Comparison of ENCODE assay signal across 19 cellular contexts in the genomic region with DNA sequence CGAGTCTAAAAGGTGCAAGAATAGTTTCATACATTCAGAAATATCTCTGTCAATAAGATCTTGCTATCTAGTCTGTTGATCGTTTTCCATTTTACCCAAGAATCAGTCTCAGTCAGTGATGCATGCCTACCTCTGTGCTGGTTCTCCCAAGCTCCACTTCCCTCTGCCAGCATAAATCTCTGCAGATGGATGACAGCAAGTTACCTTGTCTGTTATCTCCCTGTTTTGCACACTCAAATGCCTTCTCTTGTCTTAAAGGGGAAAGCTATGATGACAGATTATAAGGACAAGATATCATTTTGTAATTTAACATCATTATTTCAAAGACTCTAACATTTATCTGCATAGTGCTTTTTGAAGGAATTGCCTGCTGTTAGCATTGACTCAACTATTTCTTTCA.
DNase-seq lines count a peak whose midpoint lies in the region; ATAC-seq and TF ChIP-seq lines count a peak whose summit lies in the region.
"Had no signal": no experiment of that assay in that cellular context is flagged by ENCODE, and none has a peak within 500 bp of the region (broad histone marks: within the 10 kb centered on the region; RNA-seq: fewer than 3 reads in every experiment).

No MANE protein-coding gene starts in this region.

- no peaks in the 10 kb centered on the region for H3K4me1 ChIP-seq in mammary epithelial cell (ENCODE audit: insufficient read depth, low read length)
- H3K4me1 ChIP-seq in naive thymus-derived CD4-positive, alpha-beta T cell (ENCODE audit: control insufficient read depth in 2 of 2, insufficient read depth in 2 of 2, low read length in 2 of 2): no peaks in the 10 kb centered on the region
- H3K4me1 ChIP-seq: BLaER1, Caco-2 had no signal

- intact Hi-C loops in MCF 10A (cut with micrococcal nuclease): no loop called here
- intact Hi-C loops in mammary epithelial cell (cut with micrococcal nuclease): no loop called here
- intact Hi-C loops in naive thymus-derived CD4-positive, alpha-beta T cell (cut with micrococcal nuclease): no loop called here

- no peak overlapping the region for H2AFZ ChIP-seq in mammary epithelial cell (ENCODE audit: low read depth, low read length)
- no peak overlapping the region for H2AFZ ChIP-seq in neural cell (ENCODE audit: low read depth, low read length)

- H3K27ac Mint-ChIP-seq in MCF 10A (ENCODE audit: low read depth, unreplicated experiment): peak overlapping the region; percentile 42
- no peak overlapping the region for H3K27ac Mint-ChIP-seq in WTC11
- no peak overlapping the region for H3K27ac Mint-ChIP-seq in naive thymus-derived CD4-positive, alpha-beta T cell
- H3K27ac Mint-ChIP-seq: B cell; CD4-positive, CD25-positive, alpha-beta regulatory T cell; CD8-positive, alpha-beta T cell had no signal

- no peak overlapping the region for H3K4me3 Mint-ChIP-seq in MCF 10A (ENCODE audit: unreplicated experiment)
- no peak overlapping the region for H3K4me3 Mint-ChIP-seq in WTC11
- H3K4me3 Mint-ChIP-seq in naive thymus-derived CD4-positive, alpha-beta T cell: no peak overlapping the region
- H3K4me3 Mint-ChIP-seq: B cell; CD4-positive, CD25-positive, alpha-beta regulatory T cell; CD8-positive, alpha-beta T cell had no signal

- H3K27me3 Mint-ChIP-seq in MCF 10A (ENCODE audit: insufficient read depth, unreplicated experiment): no peaks in the 10 kb centered on the region
- H3K27me3 Mint-ChIP-seq in WTC11 (ENCODE audit: low read depth): no peaks in the 10 kb centered on the region
- H3K27me3 Mint-ChIP-seq in naive thymus-derived CD4-positive, alpha-beta T cell: no peaks in the 10 kb centered on the region
- H3K27me3 Mint-ChIP-seq: B cell; CD4-positive, CD25-positive, alpha-beta regulatory T cell had no signal

- peak; percentile 93 for TF ChIP-seq EP300 in neural cell (conservative IDR thresholded peaks at IDR 0.05; ENCODE audit: poor library complexity, severe bottlenecking)

- no peaks in the 10 kb centered on the region for H3K9me2 ChIP-seq in neural cell (ENCODE audit: insufficient read depth, low read length)

- TF ChIP-seq CTCF in MCF 10A (IDR thresholded peaks at IDR 0.05; ENCODE audit: unreplicated experiment) (no peak), mammary epithelial cell (conservative IDR thresholded peaks at IDR 0.05 in 1 of 2, IDR thresholded peaks at IDR 0.05 in 1 of 2; ENCODE audit: extremely low read depth in 1 of 2, insufficient read depth in 1 of 2, low read depth in 1 of 2, low read length in 2 of 2) (no peak), neural cell (IDR thresholded peaks at IDR 0.05; ENCODE audit: poor library complexity, severe bottlenecking) (no peak), WTC11 (IDR thresholded peaks at IDR 0.05) (no peak)

- no peak overlapping the region for H3K4me2 ChIP-seq in mammary epithelial cell (ENCODE audit: insufficient read depth, low read depth, low read length)
- no peak overlapping the region for H3K4me2 ChIP-seq in neural cell (ENCODE audit: low read length)
- H3K4me2 ChIP-seq: BLaER1 had no signal

- no peaks in the 10 kb centered on the region for H3K4me1 Mint-ChIP-seq in MCF 10A (ENCODE audit: insufficient read depth, unreplicated experiment)
- 0 out of 2 replicates have a peak, but pooled peaks cover 3% of the 10 kb centered on the region for H3K4me1 Mint-ChIP-seq in WTC11
- no peaks in the 10 kb centered on the region for H3K4me1 Mint-ChIP-seq in naive thymus-derived CD4-positive, alpha-beta T cell
- H3K4me1 Mint-ChIP-seq: B cell; CD4-positive, CD25-positive, alpha-beta regulatory T cell had no signal

- BruUV-seq in MCF 10A (replicated peaks; lab: Mats Ljungman, UMichigan) (no TSS peak), mammary epithelial cell (replicated peaks; lab: Mats Ljungman, UMichigan) (no TSS peak)

- CTCF ChIA-PET in MCF 10A (lab: Yijun Ruan, JAX): interaction anchor here (0.6 to 0.7 kb wide), 2 partner anchors 829 to 1236 kb away, joined by 5 to 7 read pairs; no protein-coding TSS in a partner anchor
- CTCF ChIA-PET in mammary epithelial cell (lab: Charles Lee; ENCODE audit: low non-redundant PET): no interaction called here
- CTCF ChIA-PET in WTC11 (lab: Charles Lee): no interaction called here
- CTCF ChIA-PET in naive thymus-derived CD4-positive, alpha-beta T cell (lab: Charles Lee): no interaction called here

- H3K36me3 ChIP-seq in mammary epithelial cell (ENCODE audit: insufficient read depth, low read length): no peaks in the 10 kb centered on the region
- no peaks in the 10 kb centered on the region for H3K36me3 ChIP-seq in neural cell (ENCODE audit: insufficient read depth, low read length)
- no peaks in the 10 kb centered on the region for H3K36me3 ChIP-seq in naive thymus-derived CD4-positive, alpha-beta T cell (ENCODE audit: control insufficient read depth in 2 of 3, insufficient read depth in 3 of 3, low read length in 3 of 3)
- H3K36me3 ChIP-seq: BLaER1 had no signal

- H3K27me3 ChIP-seq in mammary epithelial cell (ENCODE audit: insufficient read depth, low read length) (no peaks in the 10 kb centered on the region), neural cell (ENCODE audit: insufficient read depth, low read depth, low read length) (no peaks in the 10 kb centered on the region)
- no peaks in the 10 kb centered on the region for H3K27me3 ChIP-seq in naive thymus-derived CD4-positive, alpha-beta T cell (ENCODE audit: control insufficient read depth in 2 of 2, insufficient read depth in 2 of 2, low read length in 2 of 2)
- H3K27me3 ChIP-seq: BLaER1 had no signal

- no peaks in the 10 kb centered on the region for H3K9me3 ChIP-seq in mammary epithelial cell (replicated peaks; ENCODE audit: insufficient read depth, low read length)
- H3K9me3 ChIP-seq in neural cell (ENCODE audit: low read length): no peaks in the 10 kb centered on the region
- H3K9me3 ChIP-seq in naive thymus-derived CD4-positive, alpha-beta T cell (ENCODE audit: control insufficient read depth in 2 of 3, low read length in 3 of 3): no peaks in the 10 kb centered on the region
- H3K9me3 ChIP-seq: BLaER1, Caco-2 had no signal

- dilution Hi-C loops in mammary epithelial cell (cut with HindIII; ENCODE audit: low sequenced_read_pairs): no loop called here

- no peak for ATAC-seq in WTC11
- ATAC-seq in naive thymus-derived CD4-positive, alpha-beta T cell: no peak
- ATAC-seq: CD8-positive, alpha-beta T cell; GM12878 had no signal

- in situ Hi-C loops in mammary epithelial cell (cut with MboI; ENCODE audit: low sequenced_read_pairs in 2 of 2): no loop called here

- H3K79me2 ChIP-seq in mammary epithelial cell (ENCODE audit: insufficient read depth, low read length): no peaks in the 10 kb centered on the region
- no peaks in the 10 kb centered on the region for H3K79me2 ChIP-seq in neural cell (replicated peaks; ENCODE audit: insufficient read depth, low read length)

- peaks cover 5% of the 10 kb centered on the region for H3K9me3 Mint-ChIP-seq in MCF 10A (ENCODE audit: unreplicated experiment)
- H3K9me3 Mint-ChIP-seq in WTC11: no peaks in the 10 kb centered on the region
- H3K9me3 Mint-ChIP-seq in naive thymus-derived CD4-positive, alpha-beta T cell: peaks cover 0 to 12% (median 2%) of the 10 kb centered on the region in 11 donors
- H3K9me3 Mint-ChIP-seq: CD8-positive, alpha-beta T cell had no signal

- H3F3A ChIP-seq in neural cell (ENCODE audit: insufficient read depth, low read length, poor library complexity, severe bottlenecking): no peaks in the 10 kb centered on the region

- H3K36me3 Mint-ChIP-seq in MCF 10A (ENCODE audit: insufficient read depth, unreplicated experiment): peaks cover 6% of the 10 kb centered on the region
- H3K36me3 Mint-ChIP-seq in WTC11: no peaks in the 10 kb centered on the region
- H3K36me3 Mint-ChIP-seq in naive thymus-derived CD4-positive, alpha-beta T cell: no peaks in the 10 kb centered on the region
- H3K36me3 Mint-ChIP-seq: CD4-positive, CD25-positive, alpha-beta regulatory T cell; CD8-positive, alpha-beta T cell had no signal

- no peak overlapping the region for H3K27ac ChIP-seq in mammary epithelial cell (ENCODE audit: insufficient read depth, low read depth, low read length)
- no peak overlapping the region for H3K27ac ChIP-seq in neural cell (ENCODE audit: low read length)
- no peak overlapping the region for H3K27ac ChIP-seq in naive thymus-derived CD4-positive, alpha-beta T cell (ENCODE audit: low read depth, low read length)
- H3K27ac ChIP-seq: 22Rv1, BLaER1, C4-2B had no signal

- H3K9ac ChIP-seq in mammary epithelial cell (ENCODE audit: insufficient read depth, low read length): no peak overlapping the region
- H3K9ac ChIP-seq in neural cell (ENCODE audit: low read length): no peak overlapping the region
- H3K9ac ChIP-seq: BLaER1 had no signal

- peak; percentile 31 for TF ChIP-seq RAD21 in neural cell (conservative IDR thresholded peaks at IDR 0.05)

- DNase-seq in MCF 10A (ENCODE audit: unreplicated experiment): no peak
- no peak for DNase-seq in mammary epithelial cell
- DNase-seq in cerebellar cortex (ENCODE audit: low spot score): peak; percentile 73
- DNase-seq in WTC11 (ENCODE audit: low spot score): no peak
- no peak for DNase-seq in naive thymus-derived CD4-positive, alpha-beta T cell
- DNase-seq: Caco-2; CD4-positive, CD25-positive, alpha-beta regulatory T cell; CD8-positive, alpha-beta T cell; DMS153; DND-41; GDM1; H7; HCEC 1CT had no signal

- WGBS in mammary epithelial cell (ENCODE audit: low coverage, missing lambda C conversion rate): 37% methylated on average over 2 of the region's 2 CpGs

- H4K20me1 ChIP-seq in mammary epithelial cell (ENCODE audit: insufficient read depth, low read length) (no peaks in the 10 kb centered on the region), neural cell (ENCODE audit: insufficient read depth) (no peaks in the 10 kb centered on the region)
- H4K20me1 ChIP-seq: BLaER1 had no signal

- POLR2A ChIA-PET in MCF 10A (lab: Yijun Ruan, JAX): interaction anchor here (0.5 kb wide), 1 partner anchor 800 kb away, joined by 4 read pairs; no protein-coding TSS in a partner anchor
- POLR2A ChIA-PET in WTC11 (lab: Charles Lee): no interaction called here
- POLR2A ChIA-PET in naive thymus-derived CD4-positive, alpha-beta T cell (lab: Charles Lee): no interaction called here

- H3K4me3 ChIP-seq in mammary epithelial cell (replicated peaks in 1 of 3; ENCODE audit: insufficient read depth in 1 of 3, low read depth in 2 of 3, low read length in 3 of 3) (no peak overlapping the region), neural cell (ENCODE audit: low read length) (no peak overlapping the region)
- H3K4me3 ChIP-seq in naive thymus-derived CD4-positive, alpha-beta T cell (ENCODE audit: low read length): no peak overlapping the region
- H3K4me3 ChIP-seq: BLaER1, GM12878 had no signal

TF ChIP-seq in neural cell, 6 proteins besides CTCF, POLR2A, EP300 and RAD21 (continues in another document):
- peak; percentile 67 for TF ChIP-seq POLR2AphosphoS5 (IDR thresholded peaks at IDR 0.05)

TF ChIP-seq in WTC11, 78 proteins besides CTCF, POLR2A, EP300 and RAD21 (continues in another document):
- TF ChIP-seq RELA (CRISPR knock-in tag; IDR thresholded peaks at IDR 0.05; ENCODE audit: borderline replicate concordance) (no peak), RORB (CRISPR knock-in tag; IDR thresholded peaks at IDR 0.05) (no peak)
